ENCODE assay signal across 29 cellular contexts in the genomic region with DNA sequence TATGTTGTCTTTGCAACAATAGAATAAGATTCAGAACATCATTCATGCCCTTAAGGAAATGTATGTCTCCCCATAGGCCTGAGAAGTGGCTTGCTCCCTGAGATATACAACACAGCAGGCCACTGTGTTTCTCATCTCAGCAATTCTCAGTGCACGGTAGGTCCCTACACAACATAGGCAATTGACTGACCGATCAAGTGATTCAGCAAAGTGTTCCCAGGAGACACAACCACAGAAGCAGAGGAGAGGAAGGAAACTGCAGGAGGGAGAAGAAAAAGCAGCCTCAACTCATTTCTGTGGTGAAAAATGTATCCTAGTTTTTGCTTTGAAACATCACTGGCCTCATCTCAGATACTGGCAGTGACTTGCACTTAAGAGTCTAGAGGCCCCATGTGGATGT.
"Had no signal": no experiment of that assay in that cellular context is flagged by ENCODE, and none has a peak within 500 bp of the region (broad histone marks: within the 10 kb centered on the region; RNA-seq: fewer than 3 reads in every experiment).

No MANE protein-coding gene starts in this region.

- H3K9me3 ChIP-seq: adrenal gland, esophagus muscularis mucosa, gastrocnemius medialis had no signal

- FAIRE-seq: colon had no signal

- H3K4me3 ChIP-seq: adrenal gland, body of pancreas, esophagus muscularis mucosa, gastrocnemius medialis, heart left ventricle had no signal

- DNase-seq: activated B cell treated with CpG ODN at 0.5 μM for 24 hours; activated CD4-positive, alpha-beta T cell treated with anti-CD3 and anti-CD28 coated beads for 48 hours; activated CD4-positive, alpha-beta T cell treated with anti-CD3 and anti-CD28 coated beads, Interleukin-2, amount 50 U/mL, for 1 hour; activated CD4-positive, alpha-beta T cell treated with anti-CD3 and anti-CD28 coated beads, Interleukin-2, amount 50 U/mL, for 48 hours; activated CD8-positive, alpha-beta memory T cell treated with anti-CD3 and anti-CD28 coated beads for 24 hours; activated CD8-positive, alpha-beta T cell treated with anti-CD3 and anti-CD28 coated beads for 36 hours; activated effector memory CD4-positive, alpha-beta T cell treated with anti-CD3 and anti-CD28 coated beads, Interleukin-2, amount 50 U/mL, for 16 hours; activated naive CD4-positive, alpha-beta T cell treated with anti-CD3 and anti-CD28 coated beads for 36 hours; activated naive CD8-positive, alpha-beta T cell treated with anti-CD3 and anti-CD28 coated beads for 36 hours; activated naive CD8-positive, alpha-beta T cell treated with anti-CD3 and anti-CD28 coated beads, Interleukin-2, amount 50 U/mL, for 24 hours; activated T-cell treated with anti-CD3 and anti-CD28 coated beads, Interleukin-2, amount 50 U/mL, for 4 hours; adrenal gland; amygdala; aorta; body of pancreas; caudate nucleus; cortex of kidney; dermis blood vessel endothelial cell; effector CD4-positive, alpha-beta T cell; effector memory CD8-positive, alpha-beta T cell; erythroblast; foreskin keratinocyte; gastrocnemius medialis; glutamatergic neuron; heart left ventricle; T-helper 9 cell; WERI-Rb-1 had no signal

- H3K27ac ChIP-seq: adrenal gland, body of pancreas, esophagus muscularis mucosa, foreskin keratinocyte, gastrocnemius medialis, heart left ventricle, WERI-Rb-1 had no signal

- H3K4me1 ChIP-seq: adrenal gland, esophagus muscularis mucosa, foreskin keratinocyte, gastrocnemius medialis, heart left ventricle had no signal

- H3K27me3 ChIP-seq: adrenal gland, body of pancreas, esophagus muscularis mucosa, foreskin keratinocyte, gastrocnemius medialis, heart left ventricle had no signal

- H3K36me3 ChIP-seq: adrenal gland, esophagus muscularis mucosa, gastrocnemius medialis, heart left ventricle, WERI-Rb-1 had no signal
